In the genomic region with DNA sequence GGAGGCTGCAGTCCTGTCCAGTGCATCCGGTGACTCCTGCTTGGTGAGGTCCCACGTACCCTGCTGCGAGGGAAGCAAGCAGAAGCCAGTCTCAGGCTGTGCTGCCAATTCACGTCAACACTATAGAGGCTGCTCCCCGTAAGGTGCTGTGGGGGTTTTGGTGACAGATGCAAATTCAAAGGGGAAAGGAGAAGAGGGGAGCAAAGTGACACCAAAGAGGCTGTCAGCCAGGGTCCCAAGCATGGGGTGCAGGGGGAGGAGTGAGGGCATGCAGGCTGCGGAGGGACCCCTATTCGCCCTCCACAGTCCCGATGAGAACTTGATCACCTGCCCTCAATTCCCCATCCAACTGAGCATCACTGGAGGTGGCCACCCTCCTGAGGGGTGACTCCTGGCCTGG, we compare ENCODE assay signal across 29 cellular contexts.
DNase-seq lines count a peak whose midpoint lies in the region; TF ChIP-seq lines count a peak whose summit lies in the region.
"Had no signal": no experiment of that assay in that cellular context is flagged by ENCODE, and none has a peak within 500 bp of the region (broad histone marks: within the 10 kb centered on the region; RNA-seq: fewer than 3 reads in every experiment).

No MANE protein-coding gene starts in this region.

- intact Hi-C loops in stomach (cut with DNase I; ENCODE audit: low total_unique reads), result no loop called here
- intact Hi-C loops in CD4-positive, alpha-beta memory T cell (cut with micrococcal nuclease), result no loop called here

- no peak overlapping the region for H3K4me3 ChIP-seq in SJSA1
- H3K4me3 ChIP-seq in stomach, result no peak overlapping the region
- H3K4me3 ChIP-seq in CD4-positive, alpha-beta memory T cell (ENCODE audit: low read length in 2 of 2), result no peak overlapping the region
- H3K4me3 ChIP-seq: A549, GM12878, PC-9, SJCRH30 had no signal

- WGBS in stomach, 5 donors, result 95 to 98% (median 97%) methylated on average over 8 of the region's 8 CpGs

- peaks cover 4% of the 10 kb centered on the region for H3K27me3 Mint-ChIP-seq in nephron (ENCODE audit: low read depth)
- no peaks in the 10 kb centered on the region for H3K27me3 Mint-ChIP-seq in CD4-positive, alpha-beta memory T cell

- CTCF ChIA-PET in CD4-positive, alpha-beta memory T cell (lab: Charles Lee; ENCODE audit: partially characterized antibody), result no interaction called here

- no peak for TF ChIP-seq POLR2A in stomach (IDR thresholded peaks at IDR 0.05)

- peak overlapping the region; percentile 81 for H3K27ac ChIP-seq in SJSA1
- H3K27ac ChIP-seq in stomach, result no peak overlapping the region
- H3K27ac ChIP-seq in CD4-positive, alpha-beta memory T cell (ENCODE audit: low read depth, low read length), result no peak overlapping the region
- H3K27ac ChIP-seq: A549, PC-9, SJCRH30 had no signal

- POLR2A ChIA-PET in CD4-positive, alpha-beta memory T cell (lab: Charles Lee; ENCODE audit: partially characterized antibody), result no interaction called here

- TF ChIP-seq CTCF in nephron (IDR thresholded peaks at IDR 0.05; ENCODE audit: unreplicated experiment in 3 of 3), result no peak
- TF ChIP-seq CTCF in stomach (IDR thresholded peaks at IDR 0.05), result no peak
- no peak for TF ChIP-seq CTCF in GM13977 (IDR thresholded peaks at IDR 0.05; ENCODE audit: extremely low read depth, insufficient read depth, missing control alignments)

- no peak for TF ChIP-seq EP300 in stomach (IDR thresholded peaks at IDR 0.05)

- H3K4me3 Mint-ChIP-seq in nephron, result no peak overlapping the region
- H3K4me3 Mint-ChIP-seq in CD4-positive, alpha-beta memory T cell, result no peak overlapping the region
- H3K4me3 Mint-ChIP-seq: CD8-positive, alpha-beta memory T cell had no signal

- peaks cover 51% of the 10 kb centered on the region for H3K4me1 Mint-ChIP-seq in nephron
- H3K4me1 Mint-ChIP-seq in CD4-positive, alpha-beta memory T cell, result no peaks in the 10 kb centered on the region
- H3K4me1 Mint-ChIP-seq: CD8-positive, alpha-beta memory T cell had no signal

- no peaks in the 10 kb centered on the region for H3K36me3 ChIP-seq in SJSA1
- no peaks in the 10 kb centered on the region for H3K36me3 ChIP-seq in stomach
- H3K36me3 ChIP-seq in CD4-positive, alpha-beta memory T cell (ENCODE audit: insufficient read depth, low read length), result no peaks in the 10 kb centered on the region
- H3K36me3 ChIP-seq: SJCRH30 had no signal

- in situ Hi-C loops in GM13977 (cut with MboI; ENCODE audit: low pct_unique_long_range_greater_than_20kb, low sequenced_read_pairs, unreplicated experiment), result no loop called here

- H3K4me1 ChIP-seq in SJSA1 (replicated peaks) (peaks cover 43% of the 10 kb centered on the region), stomach (peaks cover 0 to 20% (median 10%) of the 10 kb centered on the region in 4 donors)
- H3K4me1 ChIP-seq in CD4-positive, alpha-beta memory T cell (ENCODE audit: insufficient read depth, low read length), result no peaks in the 10 kb centered on the region
- H3K4me1 ChIP-seq: A549 had no signal

- H3K27me3 ChIP-seq in SJSA1 (replicated peaks) (no peaks in the 10 kb centered on the region), stomach (peaks cover 0 to 12% (median 4%) of the 10 kb centered on the region in 3 donors)
- H3K27me3 ChIP-seq in CD4-positive, alpha-beta memory T cell (ENCODE audit: insufficient read depth, low read length), result no peaks in the 10 kb centered on the region
- H3K27me3 ChIP-seq: SJCRH30 had no signal

- H3K9me3 Mint-ChIP-seq in nephron, result no peaks in the 10 kb centered on the region
- peaks cover 0 to 4% (median 0%) of the 10 kb centered on the region in 8 donors for H3K9me3 Mint-ChIP-seq in CD4-positive, alpha-beta memory T cell

- H3K9me3 ChIP-seq in SJSA1 (replicated peaks) (no peaks in the 10 kb centered on the region), stomach (no peaks in the 10 kb centered on the region)
- no peaks in the 10 kb centered on the region for H3K9me3 ChIP-seq in CD4-positive, alpha-beta memory T cell (ENCODE audit: control insufficient read depth in 1 of 2, low read length in 2 of 2)
- H3K9me3 ChIP-seq: A549, SJCRH30 had no signal

- DNase-seq in Ammon's horn (ENCODE audit: low spot score), result peak; percentile 41
- peak in 1 of 2 experiments; percentile 35 for DNase-seq in SJSA1 (ENCODE audit: low read depth in 1 of 2, low spot score in 2 of 2)
- DNase-seq in stomach, result peak; percentile 16
- no peak for DNase-seq in CD4-positive, alpha-beta memory T cell
- DNase-seq in NCI-H748 treated with DMSO at 0.1 percent for 48 hours (lab: John Stamatoyannopoulos, UW), result no peak
- DNase-seq in GM13977 (ENCODE audit: low spot score), result no peak
- no peak for DNase-seq in NCI-H446 treated with DMSO at 0.1 percent for 48 hours (lab: John Stamatoyannopoulos, UW)
- DNase-seq: AML-193; C1 segment of cervical spinal cord; CD8-positive, alpha-beta memory T cell; DMS 273 treated with DMSO at 0.1 percent for 48 hours; DMS79; EL; GDM1; H7; Kasumi-1; NCI-H1092 treated with DMSO at 0.1 percent for 48 hours; NCI-H1436; NCI-H187; NCI-H2171 treated with DMSO at 0.1 percent for 48 hours; NCI-H345; NCI-H524; NCI-H82; NK-92 treated with Interleukin-12 subunit alpha and Interleukin-12 subunit beta, amount 100 ng/mL, for 24 hours; PC-9 had no signal

- no peaks in the 10 kb centered on the region for H3K36me3 Mint-ChIP-seq in nephron (ENCODE audit: low read depth)
- H3K36me3 Mint-ChIP-seq in CD4-positive, alpha-beta memory T cell, result no peaks in the 10 kb centered on the region
- H3K36me3 Mint-ChIP-seq: CD8-positive, alpha-beta memory T cell had no signal

- H3K27ac Mint-ChIP-seq in nephron, result peak overlapping the region; percentile 40 to 72 (median 46)
- H3K27ac Mint-ChIP-seq in CD4-positive, alpha-beta memory T cell, result peak overlapping the region in 1 of 7 donors; percentile 66
- H3K27ac Mint-ChIP-seq: CD8-positive, alpha-beta memory T cell had no signal

Comparison
In these comparisons a context has a peak if more than half of its experiments do, and no peak if none do; other contexts are left out.
1. DNase-seq: peak in Ammon's horn (single experiment) and stomach (single experiment); none in CD4-positive, alpha-beta memory T cell (0 of 5), NCI-H748 treated with DMSO at 0.1 percent for 48 hours (single experiment), GM13977 (single experiment) and NCI-H446 treated with DMSO at 0.1 percent for 48 hours (single experiment).